In genomic region chr2:48221846-48222516, GRCh38 we compare ENCODE assay signal across 1 cellular context.
TF ChIP-seq lines count a peak whose summit lies in the region.

No MANE protein-coding gene starts in this region.

TF ChIP-seq in HepG2, 621 proteins besides CTCF, POLR2A, EP300 and RAD21 (continued from another document and continues in another):
- TF ChIP-seq ZNF318 (CRISPR knock-in tag; IDR thresholded peaks at IDR 0.05) (no peak), POLR2AphosphoS5 (IDR thresholded peaks at IDR 0.05; ENCODE audit: low read depth, low read length) (0 out of 2 replicates have a peak, but pooled peaks have one; percentile 35), EEA1 (CRISPR knock-in tag; IDR thresholded peaks at IDR 0.05; ENCODE audit: borderline replicate concordance) (no peak), NFE2 (CRISPR knock-in tag; IDR thresholded peaks at IDR 0.05) (no peak), RAD51 (IDR thresholded peaks at IDR 0.05; ENCODE audit: borderline replicate concordance) (no peak), IRF2 (CRISPR knock-in tag; IDR thresholded peaks at IDR 0.05) (peak; percentile 95), KLF11 (CRISPR knock-in tag; IDR thresholded peaks at IDR 0.05) (peak; percentile 92), ZNF788 (CRISPR knock-in tag; IDR thresholded peaks at IDR 0.05; ENCODE audit: borderline replicate concordance) (no peak), FOXK2 (IDR thresholded peaks at IDR 0.05) (peak; percentile 100), MAZ (IDR thresholded peaks at IDR 0.05; ENCODE audit: borderline replicate concordance, low read depth, low read length) (peak; percentile 59; the same call in 1 of the 2 replicates), MAZ (CRISPR knock-in tag; IDR thresholded peaks at IDR 0.05; ENCODE audit: low read depth) (peak; percentile 65; the same call in 1 of the 2 replicates), ZNF333 (CRISPR knock-in tag; IDR thresholded peaks at IDR 0.05; ENCODE audit: borderline replicate concordance) (peak; percentile 84; the same call in 1 of the 2 replicates), KAT7 (CRISPR knock-in tag; IDR thresholded peaks at IDR 0.05; ENCODE audit: borderline replicate concordance) (no peak), SMARCC2 (IDR thresholded peaks at IDR 0.05) (peak; percentile 96), HMGA1 (CRISPR knock-in tag; conservative IDR thresholded peaks at IDR 0.05) (no peak), SIN3B (IDR thresholded peaks at IDR 0.05; ENCODE audit: low read length) (peak; percentile 34; the same call in 1 of the 2 replicates), RFX1 (IDR thresholded peaks at IDR 0.05) (no peak), SMARCE1 (IDR thresholded peaks at IDR 0.05; ENCODE audit: borderline replicate concordance) (peak; percentile 87), FOXA1 (IDR thresholded peaks at IDR 0.05) (peak; percentile 100), FOXA1 (CRISPR knock-in tag; IDR thresholded peaks at IDR 0.05) (peak; percentile 100), SP4 (CRISPR knock-in tag; IDR thresholded peaks at IDR 0.05) (no peak; the same call in 1 of the 2 replicates), ZNF138 (CRISPR knock-in tag; IDR thresholded peaks at IDR 0.05; ENCODE audit: low read depth) (no peak), ZGPAT (CRISPR knock-in tag; IDR thresholded peaks at IDR 0.05) (peak; percentile 100), ESRRA (CRISPR knock-in tag; IDR thresholded peaks at IDR 0.05; ENCODE audit: low read depth) (peak; percentile 69), HOXA5 (CRISPR knock-in tag; IDR thresholded peaks at IDR 0.05) (peak; percentile 93), ELF1 (CRISPR knock-in tag; IDR thresholded peaks at IDR 0.05) (peak; percentile 60), DPF2 (CRISPR knock-in tag; IDR thresholded peaks at IDR 0.05; ENCODE audit: borderline replicate concordance, low read depth) (peak; percentile 98), ZNF747 (CRISPR knock-in tag; IDR thresholded peaks at IDR 0.05; ENCODE audit: borderline replicate concordance) (peak; percentile 84; the same call in 1 of the 2 replicates), ZNF644 (CRISPR knock-in tag; IDR thresholded peaks at IDR 0.05; ENCODE audit: low read depth) (peak; percentile 51; the same call in 1 of the 2 replicates), TP53 (CRISPR knock-in tag; conservative IDR thresholded peaks at IDR 0.05) (peak; percentile 21; the same call in 1 of the 2 replicates), JDP2 (CRISPR knock-in tag; IDR thresholded peaks at IDR 0.05; ENCODE audit: borderline replicate concordance) (peak; percentile 84; the same call in 1 of the 2 replicates)
- TF ChIP-seq, protein P1, sequence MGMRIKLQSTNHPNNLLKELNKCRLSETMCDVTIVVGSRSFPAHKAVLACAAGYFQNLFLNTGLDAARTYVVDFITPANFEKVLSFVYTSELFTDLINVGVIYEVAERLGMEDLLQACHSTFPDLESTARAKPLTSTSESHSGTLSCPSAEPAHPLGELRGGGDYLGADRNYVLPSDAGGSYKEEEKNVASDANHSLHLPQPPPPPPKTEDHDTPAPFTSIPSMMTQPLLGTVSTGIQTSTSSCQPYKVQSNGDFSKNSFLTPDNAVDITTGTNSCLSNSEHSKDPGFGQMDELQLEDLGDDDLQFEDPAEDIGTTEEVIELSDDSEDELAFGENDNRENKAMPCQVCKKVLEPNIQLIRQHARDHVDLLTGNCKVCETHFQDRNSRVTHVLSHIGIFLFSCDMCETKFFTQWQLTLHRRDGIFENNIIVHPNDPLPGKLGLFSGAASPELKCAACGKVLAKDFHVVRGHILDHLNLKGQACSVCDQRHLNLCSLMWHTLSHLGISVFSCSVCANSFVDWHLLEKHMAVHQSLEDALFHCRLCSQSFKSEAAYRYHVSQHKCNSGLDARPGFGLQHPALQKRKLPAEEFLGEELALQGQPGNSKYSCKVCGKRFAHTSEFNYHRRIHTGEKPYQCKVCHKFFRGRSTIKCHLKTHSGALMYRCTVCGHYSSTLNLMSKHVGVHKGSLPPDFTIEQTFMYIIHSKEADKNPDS (CRISPR knock-in tag; IDR thresholded peaks at IDR 0.05) = 0 out of 2 replicates have a peak, but pooled peaks have one; percentile 77
- TF ChIP-seq, protein P2, sequence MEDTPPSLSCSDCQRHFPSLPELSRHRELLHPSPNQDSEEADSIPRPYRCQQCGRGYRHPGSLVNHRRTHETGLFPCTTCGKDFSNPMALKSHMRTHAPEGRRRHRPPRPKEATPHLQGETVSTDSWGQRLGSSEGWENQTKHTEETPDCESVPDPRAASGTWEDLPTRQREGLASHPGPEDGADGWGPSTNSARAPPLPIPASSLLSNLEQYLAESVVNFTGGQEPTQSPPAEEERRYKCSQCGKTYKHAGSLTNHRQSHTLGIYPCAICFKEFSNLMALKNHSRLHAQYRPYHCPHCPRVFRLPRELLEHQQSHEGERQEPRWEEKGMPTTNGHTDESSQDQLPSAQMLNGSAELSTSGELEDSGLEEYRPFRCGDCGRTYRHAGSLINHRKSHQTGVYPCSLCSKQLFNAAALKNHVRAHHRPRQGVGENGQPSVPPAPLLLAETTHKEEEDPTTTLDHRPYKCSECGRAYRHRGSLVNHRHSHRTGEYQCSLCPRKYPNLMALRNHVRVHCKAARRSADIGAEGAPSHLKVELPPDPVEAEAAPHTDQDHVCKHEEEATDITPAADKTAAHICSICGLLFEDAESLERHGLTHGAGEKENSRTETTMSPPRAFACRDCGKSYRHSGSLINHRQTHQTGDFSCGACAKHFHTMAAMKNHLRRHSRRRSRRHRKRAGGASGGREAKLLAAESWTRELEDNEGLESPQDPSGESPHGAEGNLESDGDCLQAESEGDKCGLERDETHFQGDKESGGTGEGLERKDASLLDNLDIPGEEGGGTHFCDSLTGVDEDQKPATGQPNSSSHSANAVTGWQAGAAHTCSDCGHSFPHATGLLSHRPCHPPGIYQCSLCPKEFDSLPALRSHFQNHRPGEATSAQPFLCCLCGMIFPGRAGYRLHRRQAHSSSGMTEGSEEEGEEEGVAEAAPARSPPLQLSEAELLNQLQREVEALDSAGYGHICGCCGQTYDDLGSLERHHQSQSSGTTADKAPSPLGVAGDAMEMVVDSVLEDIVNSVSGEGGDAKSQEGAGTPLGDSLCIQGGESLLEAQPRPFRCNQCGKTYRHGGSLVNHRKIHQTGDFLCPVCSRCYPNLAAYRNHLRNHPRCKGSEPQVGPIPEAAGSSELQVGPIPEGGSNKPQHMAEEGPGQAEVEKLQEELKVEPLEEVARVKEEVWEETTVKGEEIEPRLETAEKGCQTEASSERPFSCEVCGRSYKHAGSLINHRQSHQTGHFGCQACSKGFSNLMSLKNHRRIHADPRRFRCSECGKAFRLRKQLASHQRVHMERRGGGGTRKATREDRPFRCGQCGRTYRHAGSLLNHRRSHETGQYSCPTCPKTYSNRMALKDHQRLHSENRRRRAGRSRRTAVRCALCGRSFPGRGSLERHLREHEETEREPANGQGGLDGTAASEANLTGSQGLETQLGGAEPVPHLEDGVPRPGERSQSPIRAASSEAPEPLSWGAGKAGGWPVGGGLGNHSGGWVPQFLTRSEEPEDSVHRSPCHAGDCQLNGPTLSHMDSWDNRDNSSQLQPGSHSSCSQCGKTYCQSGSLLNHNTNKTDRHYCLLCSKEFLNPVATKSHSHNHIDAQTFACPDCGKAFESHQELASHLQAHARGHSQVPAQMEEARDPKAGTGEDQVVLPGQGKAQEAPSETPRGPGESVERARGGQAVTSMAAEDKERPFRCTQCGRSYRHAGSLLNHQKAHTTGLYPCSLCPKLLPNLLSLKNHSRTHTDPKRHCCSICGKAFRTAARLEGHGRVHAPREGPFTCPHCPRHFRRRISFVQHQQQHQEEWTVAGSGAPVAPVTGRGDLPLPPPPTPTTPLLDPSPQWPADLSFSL (CRISPR knock-in tag; IDR thresholded peaks at IDR 0.05) = no peak
- TF ChIP-seq, protein P3, sequence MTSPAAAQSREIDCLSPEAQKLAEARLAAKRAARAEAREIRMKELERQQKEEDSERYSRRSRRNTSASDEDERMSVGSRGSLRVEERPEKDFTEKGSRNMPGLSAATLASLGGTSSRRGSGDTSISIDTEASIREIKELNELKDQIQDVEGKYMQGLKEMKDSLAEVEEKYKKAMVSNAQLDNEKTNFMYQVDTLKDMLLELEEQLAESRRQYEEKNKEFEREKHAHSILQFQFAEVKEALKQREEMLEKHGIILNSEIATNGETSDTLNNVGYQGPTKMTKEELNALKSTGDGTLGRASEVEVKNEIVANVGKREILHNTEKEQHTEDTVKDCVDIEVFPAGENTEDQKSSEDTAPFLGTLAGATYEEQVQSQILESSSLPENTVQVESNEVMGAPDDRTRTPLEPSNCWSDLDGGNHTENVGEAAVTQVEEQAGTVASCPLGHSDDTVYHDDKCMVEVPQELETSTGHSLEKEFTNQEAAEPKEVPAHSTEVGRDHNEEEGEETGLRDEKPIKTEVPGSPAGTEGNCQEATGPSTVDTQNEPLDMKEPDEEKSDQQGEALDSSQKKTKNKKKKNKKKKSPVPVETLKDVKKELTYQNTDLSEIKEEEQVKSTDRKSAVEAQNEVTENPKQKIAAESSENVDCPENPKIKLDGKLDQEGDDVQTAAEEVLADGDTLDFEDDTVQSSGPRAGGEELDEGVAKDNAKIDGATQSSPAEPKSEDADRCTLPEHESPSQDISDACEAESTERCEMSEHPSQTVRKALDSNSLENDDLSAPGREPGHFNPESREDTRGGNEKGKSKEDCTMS (CRISPR knock-in tag; conservative IDR thresholded peaks at IDR 0.05) = no peak
- TF ChIP-seq, protein P4, sequence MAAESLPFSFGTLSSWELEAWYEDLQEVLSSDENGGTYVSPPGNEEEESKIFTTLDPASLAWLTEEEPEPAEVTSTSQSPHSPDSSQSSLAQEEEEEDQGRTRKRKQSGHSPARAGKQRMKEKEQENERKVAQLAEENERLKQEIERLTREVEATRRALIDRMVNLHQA (CRISPR knock-in tag; IDR thresholded peaks at IDR 0.05) = no peak; the same call in 1 of the 2 replicates
- TF ChIP-seq, protein P5, sequence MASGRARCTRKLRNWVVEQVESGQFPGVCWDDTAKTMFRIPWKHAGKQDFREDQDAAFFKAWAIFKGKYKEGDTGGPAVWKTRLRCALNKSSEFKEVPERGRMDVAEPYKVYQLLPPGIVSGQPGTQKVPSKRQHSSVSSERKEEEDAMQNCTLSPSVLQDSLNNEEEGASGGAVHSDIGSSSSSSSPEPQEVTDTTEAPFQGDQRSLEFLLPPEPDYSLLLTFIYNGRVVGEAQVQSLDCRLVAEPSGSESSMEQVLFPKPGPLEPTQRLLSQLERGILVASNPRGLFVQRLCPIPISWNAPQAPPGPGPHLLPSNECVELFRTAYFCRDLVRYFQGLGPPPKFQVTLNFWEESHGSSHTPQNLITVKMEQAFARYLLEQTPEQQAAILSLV (CRISPR knock-in tag; IDR thresholded peaks at IDR 0.05; ENCODE audit: borderline replicate concordance) = peak; percentile 64; the same call in 1 of the 2 replicates
- TF ChIP-seq, protein P6, sequence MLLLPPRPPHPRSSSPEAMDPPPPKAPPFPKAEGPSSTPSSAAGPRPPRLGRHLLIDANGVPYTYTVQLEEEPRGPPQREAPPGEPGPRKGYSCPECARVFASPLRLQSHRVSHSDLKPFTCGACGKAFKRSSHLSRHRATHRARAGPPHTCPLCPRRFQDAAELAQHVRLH (CRISPR knock-in tag; IDR thresholded peaks at IDR 0.05; ENCODE audit: borderline replicate concordance, low read depth) = peak; percentile 73; the same call in 1 of the 2 replicates
